39 cellular contexts compared by ENCODE assay signal in the genomic region with DNA sequence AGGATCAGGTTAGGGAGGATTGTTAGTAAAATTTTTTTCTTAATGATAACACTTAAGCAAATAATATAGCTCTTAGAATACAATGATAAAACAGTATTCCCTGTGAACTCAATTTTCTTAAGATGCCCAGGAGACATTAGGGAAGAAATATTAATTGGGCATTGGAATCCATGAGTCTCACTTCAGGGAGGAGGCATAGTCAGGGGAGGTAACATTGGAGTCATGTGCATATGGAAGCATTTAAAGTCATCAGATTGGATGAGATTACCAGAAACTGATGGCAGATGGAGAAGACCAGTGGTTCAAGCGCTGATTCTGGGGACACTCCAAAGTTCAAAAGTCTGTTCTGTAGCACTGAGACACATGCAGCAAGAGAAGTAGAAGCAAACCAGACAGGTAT. TPM values are rescaled to one million over a fixed set of nuclear protein-coding genes. Genes with fewer than 3 reads are reported as not detected.
"Had no signal": no experiment of that assay in that cellular context is flagged by ENCODE, and none has a peak within 500 bp of the region (broad histone marks: within the 10 kb centered on the region; RNA-seq: fewer than 3 reads in every experiment).

A gene with protein sequence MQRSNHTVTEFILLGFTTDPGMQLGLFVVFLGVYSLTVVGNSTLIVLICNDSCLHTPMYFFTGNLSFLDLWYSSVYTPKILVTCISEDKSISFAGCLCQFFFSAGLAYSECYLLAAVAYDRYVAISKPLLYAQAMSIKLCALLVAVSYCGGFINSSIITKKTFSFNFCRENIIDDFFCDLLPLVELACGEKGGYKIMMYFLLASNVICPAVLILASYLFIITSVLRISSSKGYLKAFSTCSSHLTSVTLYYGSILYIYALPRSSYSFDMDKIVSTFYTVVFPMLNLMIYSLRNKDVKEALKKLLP (plus strand): TSS at position 301 of the 400 bp plus-strand sequence. CDS start 1,293 bp downstream, outside the sequence.

- H3K36me3 ChIP-seq: MG63 had no signal

- H3K4me3 ChIP-seq: MG63 had no signal

- H3K9me3 ChIP-seq: MG63 had no signal

- DNase-seq: Karpas-422, Kasumi-1, MG63, MM.1S, MV-4-11, NCI-H1048, NCI-H1092, NCI-H1092 treated with DMSO at 0.1 percent for 48 hours, NCI-H1105, NCI-H1105 treated with DMSO at 0.1 percent for 48 hours, NCI-H1417, NCI-H1417 treated with DMSO at 0.1 percent for 48 hours, NCI-H1436, NCI-H1436 treated with DMSO at 0.1 percent for 48 hours, NCI-H146, NCI-H1694, NCI-H1694 treated with DMSO at 0.1 percent for 48 hours, NCI-H187, NCI-H187 treated with DMSO at 0.1 percent for 48 hours, NCI-H1930, NCI-H2029, NCI-H2029 treated with DMSO at 0.1 percent for 48 hours, NCI-H2081, NCI-H2081 treated with DMSO at 0.1 percent for 48 hours, NCI-H2107, NCI-H2171, NCI-H2171 treated with DMSO at 0.1 percent for 48 hours, NCI-H2227 treated with DMSO at 0.1 percent for 48 hours, NCI-H226, NCI-H345, NCI-H446, NCI-H446 treated with DMSO at 0.1 percent for 48 hours, NCI-H510A, NCI-H510A treated with DMSO at 0.1 percent for 48 hours, NCI-H524 had no signal

- H3K27me3 ChIP-seq: MG63 had no signal

RNA-seq across cellular contexts. Expression of the gene that starts here (rescaled TPM):
- total RNA-seq: LHCN-M2, M059J, MCF 10A, NCI-H460 had no signal
